ENCODE assay signal across 10 cellular contexts in genomic region chr7:151434549-151434948, GRCh38. TPM values are rescaled to one million over a fixed set of nuclear protein-coding genes. Genes with fewer than 3 reads are reported as not detected.
"Had no signal": no experiment of that assay in that cellular context is flagged by ENCODE, and none has a peak within 500 bp of the region (broad histone marks: within the 10 kb centered on the region; RNA-seq: fewer than 3 reads in every experiment).

No MANE protein-coding gene starts in this region.

- DNase-seq: GM23248, GOT3, KG1 had no signal

- H3K36me3 Mint-ChIP-seq: IgD-negative memory B cell had no signal

- H3K4me1 ChIP-seq: HAP-1 had no signal

- FAIRE-seq: HepG2 had no signal

- H3K27ac Mint-ChIP-seq: IgD-negative memory B cell had no signal

- H3K9me3 Mint-ChIP-seq: IgD-negative memory B cell had no signal

- H3K36me3 ChIP-seq: HAP-1 had no signal

- H3K9me3 ChIP-seq: HAP-1 had no signal

- ATAC-seq: HCT116, HepG2 had no signal

- H3K4me3 Mint-ChIP-seq: IgD-negative memory B cell had no signal

- H3K9ac ChIP-seq: GM23248 had no signal

- H3K27ac ChIP-seq: GM23248, HL-60 had no signal

- H2AFZ ChIP-seq: GM23248 had no signal

- H3K4me3 ChIP-seq: GM23248, HAP-1 had no signal

RNA-seq across cellular contexts. Expression of gene CRYGN, which starts 5.4 kb away (rescaled TPM):
- total RNA-seq: GM23248, H4, HepG2, HT1080 had no signal
- polyA plus RNA-seq: GM23248, IgD-negative memory B cell had no signal

RNA-seq across cellular contexts. Expression of gene WDR86, which starts 24.7 kb away (rescaled TPM):
- total RNA-seq: GM23248, H4, HT1080 had no signal
- polyA plus RNA-seq: GM23248 had no signal
